Comparison of ENCODE assay signal across 1 cellular context in the genomic region with DNA sequence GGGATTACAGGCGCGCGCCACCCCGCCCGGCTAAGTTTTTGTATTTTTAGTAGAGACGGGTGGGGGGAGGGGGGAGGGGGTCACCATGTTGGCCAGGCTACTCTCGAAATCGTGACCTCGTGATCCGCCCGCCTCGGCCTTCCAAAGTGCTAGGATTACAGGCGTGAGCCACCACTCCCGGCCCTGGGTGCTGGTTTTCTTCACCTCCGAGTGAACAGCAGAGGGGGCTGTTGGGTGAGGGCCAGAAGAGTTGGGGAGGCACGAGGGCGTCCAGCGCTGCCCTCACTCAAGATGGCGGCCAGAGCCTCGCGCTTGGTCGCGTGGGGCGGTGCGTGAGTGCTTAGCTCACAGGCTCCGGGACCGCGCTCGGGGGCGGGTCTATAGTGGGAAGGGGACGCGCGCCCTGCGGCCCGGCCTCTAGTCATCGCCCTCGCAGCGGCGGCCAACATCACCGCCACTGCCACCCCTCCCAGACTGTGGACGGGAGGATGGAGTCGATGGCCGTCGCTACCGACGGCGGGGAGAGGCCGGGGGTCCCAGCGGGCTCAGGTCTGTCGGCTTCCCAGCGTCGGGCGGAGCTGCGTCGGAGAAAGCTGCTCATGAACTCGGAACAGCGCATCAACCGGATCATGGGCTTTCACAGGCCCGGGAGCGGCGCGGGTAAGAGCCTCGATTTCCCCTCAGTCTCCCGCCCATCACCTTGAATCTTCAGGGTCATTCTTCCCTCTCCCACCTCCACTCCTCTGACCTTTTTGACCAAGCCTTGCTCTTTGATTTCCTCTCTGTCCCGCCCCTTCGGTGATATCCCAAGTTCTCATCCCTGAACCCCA.
TF ChIP-seq lines count a peak whose summit lies in the region.

A gene (plus strand): TSS at position 416 of the 830 bp plus-strand sequence. CDS start 73 bp downstream, at position 489.

TF ChIP-seq in K562, 482 proteins besides CTCF, POLR2A, EP300 and RAD21 (continued from another document and continues in another):
- peak; percentile 58 for TF ChIP-seq CCNT2 (IDR thresholded peaks at IDR 0.05; ENCODE audit: borderline replicate concordance, extremely low read depth, insufficient read length, low read depth, low read length)
- TF ChIP-seq TARDBP (IDR thresholded peaks at IDR 0.05) = no peak
- TF ChIP-seq, protein P1, sequence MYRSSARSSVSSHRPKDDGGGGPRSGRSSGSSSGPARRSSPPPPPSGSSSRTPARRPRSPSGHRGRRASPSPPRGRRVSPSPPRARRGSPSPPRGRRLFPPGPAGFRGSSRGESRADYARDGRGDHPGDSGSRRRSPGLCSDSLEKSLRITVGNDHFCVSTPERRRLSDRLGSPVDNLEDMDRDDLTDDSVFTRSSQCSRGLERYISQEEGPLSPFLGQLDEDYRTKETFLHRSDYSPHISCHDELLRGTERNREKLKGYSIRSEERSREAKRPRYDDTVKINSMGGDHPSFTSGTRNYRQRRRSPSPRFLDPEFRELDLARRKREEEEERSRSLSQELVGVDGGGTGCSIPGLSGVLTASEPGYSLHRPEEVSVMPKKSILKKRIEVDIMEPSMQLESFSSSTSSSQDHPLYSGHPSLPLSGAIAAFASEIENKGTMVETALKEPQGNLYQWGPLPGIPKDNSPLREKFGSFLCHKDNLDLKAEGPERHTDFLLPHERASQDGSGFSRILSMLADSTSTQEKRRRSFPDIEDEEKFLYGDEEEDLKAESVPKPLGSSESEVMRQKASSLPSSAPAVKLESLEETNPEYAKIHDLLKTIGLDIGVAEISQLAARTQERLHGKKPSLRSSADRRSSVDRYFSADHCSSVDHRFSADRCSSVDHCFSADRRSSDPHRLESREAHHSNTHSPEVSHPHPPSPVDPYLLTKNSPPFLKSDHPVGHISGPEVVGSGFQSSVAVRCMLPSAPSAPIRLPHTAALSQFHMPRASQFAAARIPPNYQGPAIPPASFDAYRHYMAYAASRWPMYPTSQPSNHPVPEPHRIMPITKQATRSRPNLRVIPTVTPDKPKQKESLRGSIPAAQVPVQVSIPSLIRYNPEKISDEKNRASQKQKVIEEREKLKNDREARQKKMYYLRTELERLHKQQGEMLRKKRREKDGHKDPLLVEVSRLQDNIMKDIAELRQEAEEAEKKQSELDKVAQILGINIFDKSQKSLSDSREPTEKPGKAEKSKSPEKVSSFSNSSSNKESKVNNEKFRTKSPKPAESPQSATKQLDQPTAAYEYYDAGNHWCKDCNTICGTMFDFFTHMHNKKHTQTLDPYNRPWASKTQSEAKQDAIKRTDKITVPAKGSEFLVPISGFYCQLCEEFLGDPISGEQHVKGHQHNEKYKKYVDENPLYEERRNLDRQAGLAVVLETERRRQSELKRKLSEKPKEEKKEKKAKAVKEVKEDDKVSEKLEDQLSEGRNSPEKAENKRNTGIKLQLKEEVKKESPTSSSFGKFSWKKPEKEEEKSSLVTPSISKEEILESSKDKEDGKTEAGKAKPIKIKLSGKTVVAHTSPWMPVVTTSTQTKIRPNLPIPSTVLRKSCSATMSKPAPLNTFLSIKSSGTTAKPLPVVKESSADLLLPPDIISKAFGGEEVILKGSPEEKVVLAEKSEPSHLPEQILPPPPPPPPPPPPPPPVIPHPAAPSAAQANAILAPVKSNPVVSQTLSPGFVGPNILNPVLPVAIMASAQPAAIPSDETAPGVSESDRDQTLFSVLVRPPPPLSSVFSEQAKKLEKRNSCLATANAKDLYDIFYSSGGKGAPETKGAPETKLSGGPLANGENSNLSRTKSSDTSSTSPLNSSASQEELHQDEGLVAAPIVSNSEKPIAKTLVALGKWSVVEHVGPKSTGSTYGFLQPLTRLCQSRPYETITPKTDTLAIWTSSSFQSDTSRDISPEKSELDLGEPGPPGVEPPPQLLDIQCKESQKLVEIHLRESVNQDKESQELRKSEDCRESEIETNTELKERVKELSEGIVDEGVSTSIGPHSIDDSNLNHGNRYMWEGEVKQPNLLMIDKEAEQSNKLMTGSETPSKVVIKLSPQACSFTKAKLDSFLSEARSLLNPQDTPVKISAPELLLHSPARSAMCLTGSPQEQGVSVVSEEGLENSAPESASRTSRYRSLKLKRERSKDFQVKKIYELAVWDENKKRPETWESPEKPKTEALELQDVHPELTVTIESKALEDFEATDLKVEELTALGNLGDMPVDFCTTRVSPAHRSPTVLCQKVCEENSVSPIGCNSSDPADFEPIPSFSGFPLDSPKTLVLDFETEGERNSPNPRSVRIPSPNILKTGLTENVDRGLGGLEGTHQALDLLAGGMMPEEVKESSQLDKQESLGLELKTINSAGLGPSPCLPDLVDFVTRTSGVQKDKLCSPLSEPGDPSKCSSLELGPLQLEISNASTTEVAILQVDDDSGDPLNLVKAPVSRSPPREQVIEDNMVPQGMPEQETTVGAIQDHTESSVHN (IDR thresholded peaks at IDR 0.05; ENCODE audit: borderline replicate concordance in 1 of 2, low read depth in 1 of 2) = no peak
- TF ChIP-seq FOS (IDR thresholded peaks at IDR 0.05; ENCODE audit: extremely low read depth, insufficient read length) = no peak
- TF ChIP-seq ZNF282 (CRISPR knock-in tag; IDR thresholded peaks at IDR 0.05) = 0 out of 2 replicates have a peak, but pooled peaks have one; percentile 59
- no peak for TF ChIP-seq ZNF699 (CRISPR knock-in tag; IDR thresholded peaks at IDR 0.05; ENCODE audit: insufficient replicate concordance)
- TF ChIP-seq, protein P2, sequence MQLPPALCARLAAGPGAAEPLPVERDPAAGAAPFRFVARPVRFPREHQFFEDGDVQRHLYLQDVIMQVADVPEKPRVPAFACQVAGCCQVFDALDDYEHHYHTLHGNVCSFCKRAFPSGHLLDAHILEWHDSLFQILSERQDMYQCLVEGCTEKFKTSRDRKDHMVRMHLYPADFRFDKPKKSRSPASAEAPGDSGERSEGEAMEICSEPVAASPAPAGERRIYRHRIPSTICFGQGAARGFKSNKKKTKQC (CRISPR knock-in tag; IDR thresholded peaks at IDR 0.05) = no peak
- TF ChIP-seq ZNF165 (CRISPR knock-in tag; IDR thresholded peaks at IDR 0.05; ENCODE audit: borderline replicate concordance) = no peak
- peak; percentile 96 for TF ChIP-seq RBFOX2 (IDR thresholded peaks at IDR 0.05; ENCODE audit: low read depth, low read length)
- TF ChIP-seq HNRNPLL (IDR thresholded peaks at IDR 0.05; ENCODE audit: low read depth, low read length, poor library complexity, severe bottlenecking) = peak; percentile 19
- peak; percentile 58; the same call in 1 of the 2 replicates for TF ChIP-seq JUN (IDR thresholded peaks at IDR 0.05; ENCODE audit: borderline replicate concordance, low read depth, low read length)
- TF ChIP-seq JUN (CRISPR knock-in tag; IDR thresholded peaks at IDR 0.05; ENCODE audit: borderline replicate concordance) = no peak; the same call in 1 of the 2 replicates
- TF ChIP-seq, protein P3, sequence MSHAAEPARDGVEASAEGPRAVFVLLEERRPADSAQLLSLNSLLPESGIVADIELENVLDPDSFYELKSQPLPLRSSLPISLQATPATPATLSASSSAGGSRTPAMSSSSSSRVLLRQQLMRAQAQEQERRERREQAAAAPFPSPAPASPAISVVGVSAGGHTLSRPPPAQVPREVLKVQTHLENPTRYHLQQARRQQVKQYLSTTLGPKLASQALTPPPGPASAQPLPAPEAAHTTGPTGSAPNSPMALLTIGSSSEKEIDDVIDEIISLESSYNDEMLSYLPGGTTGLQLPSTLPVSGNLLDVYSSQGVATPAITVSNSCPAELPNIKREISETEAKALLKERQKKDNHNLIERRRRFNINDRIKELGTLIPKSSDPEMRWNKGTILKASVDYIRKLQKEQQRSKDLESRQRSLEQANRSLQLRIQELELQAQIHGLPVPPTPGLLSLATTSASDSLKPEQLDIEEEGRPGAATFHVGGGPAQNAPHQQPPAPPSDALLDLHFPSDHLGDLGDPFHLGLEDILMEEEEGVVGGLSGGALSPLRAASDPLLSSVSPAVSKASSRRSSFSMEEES (CRISPR knock-in tag; IDR thresholded peaks at IDR 0.05) = peak; percentile 63
- no peak for TF ChIP-seq ZFP30 (CRISPR knock-in tag; IDR thresholded peaks at IDR 0.05; ENCODE audit: borderline replicate concordance)
- peak; percentile 86 for TF ChIP-seq CTBP1 (IDR thresholded peaks at IDR 0.05; ENCODE audit: borderline replicate concordance)
- TF ChIP-seq HMG20B (CRISPR knock-in tag; IDR thresholded peaks at IDR 0.05) = no peak
- TF ChIP-seq, protein P4, sequence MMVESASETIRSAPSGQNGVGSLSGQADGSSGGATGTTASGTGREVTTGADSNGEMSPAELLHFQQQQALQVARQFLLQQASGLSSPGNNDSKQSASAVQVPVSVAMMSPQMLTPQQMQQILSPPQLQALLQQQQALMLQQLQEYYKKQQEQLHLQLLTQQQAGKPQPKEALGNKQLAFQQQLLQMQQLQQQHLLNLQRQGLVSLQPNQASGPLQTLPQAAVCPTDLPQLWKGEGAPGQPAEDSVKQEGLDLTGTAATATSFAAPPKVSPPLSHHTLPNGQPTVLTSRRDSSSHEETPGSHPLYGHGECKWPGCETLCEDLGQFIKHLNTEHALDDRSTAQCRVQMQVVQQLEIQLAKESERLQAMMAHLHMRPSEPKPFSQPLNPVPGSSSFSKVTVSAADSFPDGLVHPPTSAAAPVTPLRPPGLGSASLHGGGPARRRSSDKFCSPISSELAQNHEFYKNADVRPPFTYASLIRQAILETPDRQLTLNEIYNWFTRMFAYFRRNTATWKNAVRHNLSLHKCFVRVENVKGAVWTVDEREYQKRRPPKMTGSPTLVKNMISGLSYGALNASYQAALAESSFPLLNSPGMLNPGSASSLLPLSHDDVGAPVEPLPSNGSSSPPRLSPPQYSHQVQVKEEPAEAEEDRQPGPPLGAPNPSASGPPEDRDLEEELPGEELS (CRISPR knock-in tag; IDR thresholded peaks at IDR 0.05; ENCODE audit: borderline replicate concordance) = no peak; the same call in 1 of the 2 replicates
- no peak for TF ChIP-seq ZFP1 (CRISPR knock-in tag; IDR thresholded peaks at IDR 0.05)
- TF ChIP-seq, protein P5, sequence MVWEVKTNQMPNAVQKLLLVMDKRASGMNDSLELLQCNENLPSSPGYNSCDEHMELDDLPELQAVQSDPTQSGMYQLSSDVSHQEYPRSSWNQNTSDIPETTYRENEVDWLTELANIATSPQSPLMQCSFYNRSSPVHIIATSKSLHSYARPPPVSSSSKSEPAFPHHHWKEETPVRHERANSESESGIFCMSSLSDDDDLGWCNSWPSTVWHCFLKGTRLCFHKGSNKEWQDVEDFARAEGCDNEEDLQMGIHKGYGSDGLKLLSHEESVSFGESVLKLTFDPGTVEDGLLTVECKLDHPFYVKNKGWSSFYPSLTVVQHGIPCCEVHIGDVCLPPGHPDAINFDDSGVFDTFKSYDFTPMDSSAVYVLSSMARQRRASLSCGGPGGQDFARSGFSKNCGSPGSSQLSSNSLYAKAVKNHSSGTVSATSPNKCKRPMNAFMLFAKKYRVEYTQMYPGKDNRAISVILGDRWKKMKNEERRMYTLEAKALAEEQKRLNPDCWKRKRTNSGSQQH (CRISPR knock-in tag; IDR thresholded peaks at IDR 0.05) = no peak
- TF ChIP-seq NFYB (IDR thresholded peaks at IDR 0.05; ENCODE audit: extremely low read depth, insufficient read length) = no peak
- TF ChIP-seq U2AF2 (optimal IDR thresholded peaks at IDR 0.05; ENCODE audit: low read depth, low read length) = no peak
- TF ChIP-seq KLF1 (tag; IDR thresholded peaks at IDR 0.05) = no peak; the same call in 1 of the 2 replicates
- no peak for TF ChIP-seq NR1H2 (CRISPR knock-in tag; IDR thresholded peaks at IDR 0.05)
- TF ChIP-seq FOXK1 (CRISPR knock-in tag; IDR thresholded peaks at IDR 0.05; ENCODE audit: borderline replicate concordance) = no peak
- peak; percentile 46 for TF ChIP-seq FOXP1 (CRISPR knock-in tag; IDR thresholded peaks at IDR 0.05)
- no peak for TF ChIP-seq KLF10 (CRISPR knock-in tag; IDR thresholded peaks at IDR 0.05)
- peak; percentile 73 for TF ChIP-seq RBBP5 (IDR thresholded peaks at IDR 0.05; ENCODE audit: borderline replicate concordance, insufficient read depth, low read length, poor library complexity, severe bottlenecking)
- TF ChIP-seq PCBP2 (IDR thresholded peaks at IDR 0.05; ENCODE audit: low read depth, low read length, poor library complexity, severe bottlenecking) = no peak
- TF ChIP-seq, protein P6, sequence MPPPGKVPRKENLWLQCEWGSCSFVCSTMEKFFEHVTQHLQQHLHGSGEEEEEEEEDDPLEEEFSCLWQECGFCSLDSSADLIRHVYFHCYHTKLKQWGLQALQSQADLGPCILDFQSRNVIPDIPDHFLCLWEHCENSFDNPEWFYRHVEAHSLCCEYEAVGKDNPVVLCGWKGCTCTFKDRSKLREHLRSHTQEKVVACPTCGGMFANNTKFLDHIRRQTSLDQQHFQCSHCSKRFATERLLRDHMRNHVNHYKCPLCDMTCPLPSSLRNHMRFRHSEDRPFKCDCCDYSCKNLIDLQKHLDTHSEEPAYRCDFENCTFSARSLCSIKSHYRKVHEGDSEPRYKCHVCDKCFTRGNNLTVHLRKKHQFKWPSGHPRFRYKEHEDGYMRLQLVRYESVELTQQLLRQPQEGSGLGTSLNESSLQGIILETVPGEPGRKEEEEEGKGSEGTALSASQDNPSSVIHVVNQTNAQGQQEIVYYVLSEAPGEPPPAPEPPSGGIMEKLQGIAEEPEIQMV (tag; conservative IDR thresholded peaks at IDR 0.05; ENCODE audit: low read depth) = no peak
- TF ChIP-seq FOXA3 (CRISPR knock-in tag; conservative IDR thresholded peaks at IDR 0.05 in 1 of 2, IDR thresholded peaks at IDR 0.05 in 1 of 2) = no peak
- TF ChIP-seq, protein P7, sequence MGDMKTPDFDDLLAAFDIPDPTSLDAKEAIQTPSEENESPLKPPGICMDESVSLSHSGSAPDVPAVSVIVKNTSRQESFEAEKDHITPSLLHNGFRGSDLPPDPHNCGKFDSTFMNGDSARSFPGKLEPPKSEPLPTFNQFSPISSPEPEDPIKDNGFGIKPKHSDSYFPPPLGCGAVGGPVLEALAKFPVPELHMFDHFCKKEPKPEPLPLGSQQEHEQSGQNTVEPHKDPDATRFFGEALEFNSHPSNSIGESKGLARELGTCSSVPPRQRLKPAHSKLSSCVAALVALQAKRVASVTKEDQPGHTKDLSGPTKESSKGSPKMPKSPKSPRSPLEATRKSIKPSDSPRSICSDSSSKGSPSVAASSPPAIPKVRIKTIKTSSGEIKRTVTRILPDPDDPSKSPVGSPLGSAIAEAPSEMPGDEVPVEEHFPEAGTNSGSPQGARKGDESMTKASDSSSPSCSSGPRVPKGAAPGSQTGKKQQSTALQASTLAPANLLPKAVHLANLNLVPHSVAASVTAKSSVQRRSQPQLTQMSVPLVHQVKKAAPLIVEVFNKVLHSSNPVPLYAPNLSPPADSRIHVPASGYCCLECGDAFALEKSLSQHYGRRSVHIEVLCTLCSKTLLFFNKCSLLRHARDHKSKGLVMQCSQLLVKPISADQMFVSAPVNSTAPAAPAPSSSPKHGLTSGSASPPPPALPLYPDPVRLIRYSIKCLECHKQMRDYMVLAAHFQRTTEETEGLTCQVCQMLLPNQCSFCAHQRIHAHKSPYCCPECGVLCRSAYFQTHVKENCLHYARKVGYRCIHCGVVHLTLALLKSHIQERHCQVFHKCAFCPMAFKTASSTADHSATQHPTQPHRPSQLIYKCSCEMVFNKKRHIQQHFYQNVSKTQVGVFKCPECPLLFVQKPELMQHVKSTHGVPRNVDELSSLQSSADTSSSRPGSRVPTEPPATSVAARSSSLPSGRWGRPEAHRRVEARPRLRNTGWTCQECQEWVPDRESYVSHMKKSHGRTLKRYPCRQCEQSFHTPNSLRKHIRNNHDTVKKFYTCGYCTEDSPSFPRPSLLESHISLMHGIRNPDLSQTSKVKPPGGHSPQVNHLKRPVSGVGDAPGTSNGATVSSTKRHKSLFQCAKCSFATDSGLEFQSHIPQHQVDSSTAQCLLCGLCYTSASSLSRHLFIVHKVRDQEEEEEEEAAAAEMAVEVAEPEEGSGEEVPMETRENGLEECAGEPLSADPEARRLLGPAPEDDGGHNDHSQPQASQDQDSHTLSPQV (IDR thresholded peaks at IDR 0.05) = peak; percentile 62
- TF ChIP-seq GABPB1 (CRISPR knock-in tag; IDR thresholded peaks at IDR 0.05) = peak; percentile 86
